8 cellular contexts compared by ENCODE assay signal in genomic region chr4:105708376-105709080, GRCh38. TPM values are rescaled to one million over a fixed set of nuclear protein-coding genes. Genes with fewer than 3 reads are reported as not detected.
DNase-seq lines count a peak whose midpoint lies in the region; ATAC-seq and TF ChIP-seq lines count a peak whose summit lies in the region.

A gene with protein sequence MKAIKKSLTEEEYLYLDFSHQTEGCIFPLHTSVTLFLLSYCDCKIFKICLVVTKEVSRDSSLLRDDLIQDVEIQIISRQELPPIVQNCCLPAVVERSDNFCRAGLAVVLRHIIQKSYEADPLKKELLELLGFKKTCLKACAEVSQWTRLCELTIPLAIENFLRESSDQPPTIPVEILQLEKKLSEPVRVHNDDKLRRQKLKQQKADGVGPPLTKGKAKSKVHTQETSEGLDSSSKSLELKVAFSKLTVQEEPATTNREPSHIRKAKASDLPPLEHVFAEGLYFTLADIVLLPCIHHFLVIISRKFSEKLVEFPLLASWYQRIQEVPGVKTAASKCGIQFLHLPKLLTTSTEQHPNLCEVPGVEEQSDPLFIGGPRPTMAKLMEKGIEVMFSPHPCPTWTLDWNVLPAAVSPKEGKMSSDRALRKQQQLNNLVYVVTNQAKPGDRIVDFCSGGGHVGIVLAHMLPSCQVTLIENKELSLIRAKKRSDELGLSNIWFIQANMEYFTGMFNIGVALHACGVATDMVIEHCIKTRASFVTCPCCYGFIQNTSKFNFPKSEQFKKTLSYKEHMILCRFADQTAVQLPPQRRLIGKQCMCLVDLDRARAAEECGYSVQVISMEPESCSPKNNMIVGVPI (plus strand): TSS chr4:105708784. CDS start chr4:105717614, 8,830 bp downstream.
Gene INTS12 (minus strand): TSS chr4:105708689. CDS start chr4:105700005, 8,684 bp downstream.

- no peaks in the 10 kb centered on the region for H3K36me3 ChIP-seq in esophagus (ENCODE audit: control insufficient read depth in 2 of 2, insufficient read depth in 2 of 2, low read length in 1 of 2)
- H3K36me3 ChIP-seq in mucosa of stomach (ENCODE audit: control insufficient read depth, insufficient read depth, low read length) = no peaks in the 10 kb centered on the region

- no peaks in the 10 kb centered on the region for H3K9me3 Mint-ChIP-seq in activated T-cell treated with anti-CD3 and anti-CD28 coated beads, Interleukin-2, amount 50 U/mL, for 4 hours

- H3K9ac ChIP-seq in mucosa of stomach (ENCODE audit: low read length) = peak within 1 kb of the TSS; percentile 98

- no peaks in the 10 kb centered on the region for H3K27me3 Mint-ChIP-seq in activated T-cell treated with anti-CD3 and anti-CD28 coated beads, Interleukin-2, amount 50 U/mL, for 4 hours (ENCODE audit: low read depth)

- peak within 1 kb of the TSS; percentile 87 to 89 for H3K4me3 ChIP-seq in esophagus (ENCODE audit: low read depth in 1 of 2, low read length in 2 of 2)
- peak within 1 kb of the TSS; percentile 94 for H3K4me3 ChIP-seq in mucosa of stomach (ENCODE audit: low read length)

- H3K27me3 ChIP-seq in esophagus (ENCODE audit: control insufficient read depth in 1 of 2, insufficient read depth in 2 of 2, low read length in 2 of 2) = no peaks in the 10 kb centered on the region
- no peaks in the 10 kb centered on the region for H3K27me3 ChIP-seq in mucosa of stomach (ENCODE audit: control insufficient read depth, insufficient read depth, low read length)

- H3K9me3 ChIP-seq in esophagus (ENCODE audit: control insufficient read depth in 2 of 2, insufficient read depth in 1 of 2, low read depth in 1 of 2, low read length in 1 of 2) (no peaks in the 10 kb centered on the region), mucosa of stomach (ENCODE audit: control insufficient read depth, low read length) (no peaks in the 10 kb centered on the region)

- DNase-seq in DMS153 treated with DMSO at 0.1 percent for 48 hours (lab: John Stamatoyannopoulos, UW; ENCODE audit: unreplicated experiment) (peak; percentile 76), KBM-7 (peak; percentile 95)
- DNase-seq in activated T-cell treated with anti-CD3 and anti-CD28 coated beads, Interleukin-2, amount 50 U/mL, for 4 hours = peak; percentile 84
- DNase-seq in stimulated activated CD8-positive, alpha-beta memory T cell treated with anti-CD3 and anti-CD28 coated beads, Interleukin-7, amount 100 ng/mL, for 1 hour (ENCODE audit: low read depth in 2 of 2) = peak; percentile 72 to 82

- peak within 1 kb of the TSS; percentile 99 for H3K4me3 Mint-ChIP-seq in activated T-cell treated with anti-CD3 and anti-CD28 coated beads, Interleukin-2, amount 50 U/mL, for 4 hours

- no peaks in the 10 kb centered on the region for H3K36me3 Mint-ChIP-seq in activated T-cell treated with anti-CD3 and anti-CD28 coated beads, Interleukin-2, amount 50 U/mL, for 4 hours (ENCODE audit: insufficient read depth)

- 0 to 1% methylated on average over 56 to 58 of the region's 58 CpGs for WGBS in esophagus, 2 donors

- peak; percentile 79 for ATAC-seq in GM21717 (IDR thresholded peaks at IDR 0.05; ENCODE audit: unreplicated experiment)
- peak; percentile 95 to 97 for ATAC-seq in activated T-cell treated with anti-CD3 and anti-CD28 coated beads, Interleukin-2, amount 50 U/mL, for 4 hours

- peak within 1 kb of the TSS; percentile 83 to 94 for H3K27ac ChIP-seq in esophagus (ENCODE audit: low read depth in 2 of 2, low read length in 1 of 2)

- H3K4me1 ChIP-seq in esophagus (ENCODE audit: control insufficient read depth in 2 of 2, insufficient read depth in 2 of 2, low read length in 1 of 2) (no peaks in the 10 kb centered on the region), mucosa of stomach (ENCODE audit: control insufficient read depth, insufficient read depth, low read length) (peaks cover 4% of the 10 kb centered on the region)

- peaks cover 27% of the 10 kb centered on the region for H3K4me1 Mint-ChIP-seq in activated T-cell treated with anti-CD3 and anti-CD28 coated beads, Interleukin-2, amount 50 U/mL, for 4 hours (ENCODE audit: low read depth)

- in situ Hi-C loops in KBM-7 (cut with MboI; ENCODE audit: low pct_unique_long_range_greater_than_20kb, low sequenced_read_pairs) = no loop called here

TF ChIP-seq in PFSK-1, 5 proteins besides CTCF, POLR2A, EP300 and RAD21:
- peak; percentile 98 for TF ChIP-seq TAF1 (IDR thresholded peaks at IDR 0.05; ENCODE audit: borderline replicate concordance, insufficient read depth, low read length)
- TF ChIP-seq REST (IDR thresholded peaks at IDR 0.05; ENCODE audit: insufficient read depth in 1 of 2, low read depth in 2 of 2, low read length in 2 of 2) = peak in 1 of 2 experiments; percentile 72; a peak in 3 of 4 replicates
- peak; percentile 98 for TF ChIP-seq SIN3A (IDR thresholded peaks at IDR 0.05; ENCODE audit: borderline replicate concordance, insufficient read depth, low read length)
- TF ChIP-seq FOXP2 (optimal IDR thresholded peaks at IDR 0.05; ENCODE audit: borderline replicate concordance, extremely low read depth, extremely low read length, insufficient read depth) = peak; percentile 52
- peak; percentile 93 for TF ChIP-seq POLR2AphosphoS5 (IDR thresholded peaks at IDR 0.05; ENCODE audit: low read depth, low read length)
TF ChIP-seq in PFSK-1: peak in this region for 5.

RNA-seq across cellular contexts. Expression of the first gene that starts in this region (rescaled TPM):
- polyA plus RNA-seq in PFSK-1 (2012; ENCODE audit: insufficient read length, low read depth) = 4.5 TPM
- 10 to 100 TPM; 13.2 to 16.6 (median 14.2) TPM for total RNA-seq in activated T-cell treated with anti-CD3 and anti-CD28 coated beads, Interleukin-2, amount 50 U/mL, for 4 hours
- 1 to 10 TPM; 1.5 to 2.6 TPM for polyA plus RNA-seq in esophagus

RNA-seq across cellular contexts. Expression of gene INTS12, which starts in this region (rescaled TPM):
- 19.3 TPM for polyA plus RNA-seq in PFSK-1 (2012; ENCODE audit: insufficient read length, low read depth)
- 10 to 100 TPM; 24.2 to 26.1 (median 25.2) TPM for total RNA-seq in activated T-cell treated with anti-CD3 and anti-CD28 coated beads, Interleukin-2, amount 50 U/mL, for 4 hours
- 10 to 100 TPM in 1 of 2 donors, 1 to 10 TPM in 1; 9.4 to 13.9 TPM for polyA plus RNA-seq in esophagus

Comparison
In these comparisons a context has a peak if more than half of its experiments do, and no peak if none do; other contexts are left out.
1. Peak in every context shown above with its lines: DNase-seq, ATAC-seq, H3K4me3 ChIP-seq and H3K27ac ChIP-seq.